16 cellular contexts compared by ENCODE assay signal in the genomic region with DNA sequence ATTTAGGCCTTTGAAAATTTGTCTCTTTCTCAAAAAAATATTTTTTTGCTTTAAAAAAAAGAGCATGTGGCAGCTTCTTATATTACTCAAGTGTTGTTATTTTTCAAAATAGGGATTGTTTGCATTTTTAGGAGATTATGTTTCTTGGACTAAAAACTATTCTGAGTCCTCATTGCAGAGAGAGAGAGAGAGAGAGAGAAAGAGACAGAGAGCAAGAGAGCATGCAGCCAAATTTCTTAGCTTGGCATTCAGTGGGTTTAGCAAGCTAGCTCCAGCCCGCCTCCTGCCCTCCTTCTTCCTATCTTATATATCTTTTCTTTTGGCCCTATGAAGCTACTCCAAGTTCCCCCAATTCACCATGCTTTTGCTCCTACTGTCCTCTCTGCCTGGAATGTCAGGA. TPM values are rescaled to one million over a fixed set of nuclear protein-coding genes. Genes with fewer than 3 reads are reported as not detected.
DNase-seq lines count a peak whose midpoint lies in the region; ATAC-seq and TF ChIP-seq lines count a peak whose summit lies in the region.
"Had no signal": no experiment of that assay in that cellular context is flagged by ENCODE, and none has a peak within 500 bp of the region (broad histone marks: within the 10 kb centered on the region; RNA-seq: fewer than 3 reads in every experiment).

No MANE protein-coding gene starts in this region.

- H3K9me3 ChIP-seq in IMR-90 (ENCODE audit: control insufficient read depth, insufficient read depth, low read length), result no peaks in the 10 kb centered on the region
- H3K9me3 ChIP-seq in endodermal cell (ENCODE audit: control insufficient read depth, low read length), result no peaks in the 10 kb centered on the region
- no peaks in the 10 kb centered on the region for H3K9me3 ChIP-seq in left lung

- CTCF ChIA-PET in IMR-90 (lab: Yijun Ruan, JAX), result interaction anchor here (0.7 to 0.9 kb wide), 2 partner anchors 10 to 11 kb away, joined by 3 to 4 read pairs; no protein-coding TSS in a partner anchor
- CTCF ChIA-PET in HEK293T (lab: Yijun Ruan, JAX), result interaction anchor here (1.2 kb wide), 1 partner anchor 9 kb away, joined by 4 read pairs; no protein-coding TSS in a partner anchor

- TF ChIP-seq CTCF in AG10803 (conservative IDR thresholded peaks at IDR 0.05; ENCODE audit: low read length), result no peak
- TF ChIP-seq CTCF in IMR-90 (conservative IDR thresholded peaks at IDR 0.05; ENCODE audit: low read depth, low read length), result no peak
- TF ChIP-seq CTCF in endodermal cell (conservative IDR thresholded peaks at IDR 0.05), result no peak
- no peak for TF ChIP-seq CTCF in osteocyte (IDR thresholded peaks at IDR 0.05)
- TF ChIP-seq CTCF in left lung (IDR thresholded peaks at IDR 0.05), result no peak

- peaks cover 13% of the 10 kb centered on the region for H3K27me3 Mint-ChIP-seq in endodermal cell (ENCODE audit: insufficient read depth)
- no peaks in the 10 kb centered on the region for H3K27me3 Mint-ChIP-seq in osteocyte (ENCODE audit: unreplicated experiment)

- H3K4me3 Mint-ChIP-seq in endodermal cell, result no peak overlapping the region
- H3K4me3 Mint-ChIP-seq in osteocyte (ENCODE audit: unreplicated experiment), result no peak overlapping the region
- H3K4me3 Mint-ChIP-seq: CD4-positive, alpha-beta T cell had no signal

- H3K4ac ChIP-seq in IMR-90 (ENCODE audit: low read depth, low read length), result no peak overlapping the region

- H3K23ac ChIP-seq in IMR-90 (ENCODE audit: low read depth, low read length), result no peak overlapping the region

- H3K27ac ChIP-seq in IMR-90 (ENCODE audit: insufficient read depth, low read length), result peak overlapping the region; percentile 31; the same call in 1 of the 2 replicates
- no peak overlapping the region for H3K27ac ChIP-seq in endodermal cell (ENCODE audit: low read depth, low read length)
- no peak overlapping the region for H3K27ac ChIP-seq in left lung
- H3K27ac ChIP-seq: GM23248 had no signal

- no peak overlapping the region for H3K18ac ChIP-seq in IMR-90 (ENCODE audit: low read depth, low read length)

- H4K91ac ChIP-seq in IMR-90 (ENCODE audit: insufficient read depth, low read depth, low read length), result no peak overlapping the region

- H3K9me1 ChIP-seq in IMR-90 (ENCODE audit: insufficient read depth, low read length), result peaks cover 7% of the 10 kb centered on the region; the same call in 1 of the 2 replicates

- H3K27ac Mint-ChIP-seq in endodermal cell (peak overlapping the region; percentile 59), osteocyte (ENCODE audit: unreplicated experiment) (peak overlapping the region; percentile 71)
- H3K27ac Mint-ChIP-seq: CD4-positive, alpha-beta T cell had no signal

- DNase-seq in AG10803 (ENCODE audit: low read depth) (peak; percentile 77), IMR-90 (no peak), endodermal cell (no peak), osteocyte (ENCODE audit: extremely low spot score, unreplicated experiment) (no peak), left lung (no peak), HEK293T (ENCODE audit: extremely low spot score) (no peak), mucosa of gallbladder (ENCODE audit: low spot score) (no peak)
- DNase-seq in activated CD8-positive, alpha-beta memory T cell treated with anti-CD3 and anti-CD28 coated beads, Interleukin-2, amount 50 U/mL, for 4 hours, result no peak
- DNase-seq: CD4-positive, alpha-beta T cell; DMS79; GM23248; Karpas-422; NCI-H1930; NCI-H2171; NCI-H446 treated with DMSO at 0.1 percent for 48 hours had no signal

- H3K79me1 ChIP-seq in IMR-90 (ENCODE audit: low read depth in 1 of 2, low read length in 2 of 2), result peaks cover 6 to 48% of the 10 kb centered on the region in 2 experiments; a peak in 3 of 4 replicates

- no peak overlapping the region for H4K8ac ChIP-seq in IMR-90 (ENCODE audit: low read depth in 2 of 2, low read length in 2 of 2)

- POLR2A ChIA-PET in IMR-90 (lab: Charles Lee; ENCODE audit: unreplicated experiment) (no interaction called here), HEK293T (lab: Yijun Ruan, JAX) (interaction anchor here (1.2 kb wide), 1 partner anchor 17 kb away, joined by 3 read pairs; no protein-coding TSS in a partner anchor)

- no peak overlapping the region for H2BK5ac ChIP-seq in IMR-90 (ENCODE audit: low read depth, low read length, poor library complexity, severe bottlenecking)

- no peak overlapping the region for H3K14ac ChIP-seq in IMR-90 (replicated peaks; ENCODE audit: low read depth, low read length)

- H2BK15ac ChIP-seq in IMR-90 (ENCODE audit: low read depth, low read length), result no peak overlapping the region

- H3K36me3 Mint-ChIP-seq in endodermal cell (ENCODE audit: low read depth) (no peaks in the 10 kb centered on the region), osteocyte (ENCODE audit: unreplicated experiment) (peaks cover 77% of the 10 kb centered on the region)

- H3K9ac ChIP-seq in IMR-90 (ENCODE audit: low read depth, low read length) (no peak overlapping the region), endodermal cell (ENCODE audit: extremely low read depth, low read length, poor library complexity, severe bottlenecking) (no peak overlapping the region)
- H3K9ac ChIP-seq: GM23248 had no signal

- no peak overlapping the region for H2AK9ac ChIP-seq in IMR-90 (replicated peaks; ENCODE audit: low read depth, low read length, poor library complexity)

- H3K27me3 ChIP-seq in IMR-90 (ENCODE audit: control insufficient read depth, insufficient read depth, low read length), result no peaks in the 10 kb centered on the region
- peaks cover 14% of the 10 kb centered on the region for H3K27me3 ChIP-seq in endodermal cell (ENCODE audit: control insufficient read depth, insufficient read depth, low read length, poor library complexity, severe bottlenecking)
- no peaks in the 10 kb centered on the region for H3K27me3 ChIP-seq in left lung

- peaks cover 64% of the 10 kb centered on the region for H3K36me3 ChIP-seq in IMR-90 (ENCODE audit: control insufficient read depth, insufficient read depth, low read length)
- no peaks in the 10 kb centered on the region for H3K36me3 ChIP-seq in endodermal cell (ENCODE audit: control insufficient read depth, insufficient read depth, low read length)
- no peaks in the 10 kb centered on the region for H3K36me3 ChIP-seq in left lung

- H3K4me1 Mint-ChIP-seq in endodermal cell, result peaks cover 23% of the 10 kb centered on the region
- peaks cover 76% of the 10 kb centered on the region for H3K4me1 Mint-ChIP-seq in osteocyte (ENCODE audit: unreplicated experiment)

- H2BK120ac ChIP-seq in IMR-90 (ENCODE audit: low read depth, low read length), result no peak overlapping the region

- H3K9me3 Mint-ChIP-seq in endodermal cell (no peaks in the 10 kb centered on the region), osteocyte (ENCODE audit: unreplicated experiment) (no peaks in the 10 kb centered on the region)
- H3K9me3 Mint-ChIP-seq: CD4-positive, alpha-beta T cell had no signal

- no TSS peak for BruUV-seq in IMR-90 (replicated peaks; lab: Mats Ljungman, UMichigan)

- peaks cover 97% of the 10 kb centered on the region for H4K20me1 ChIP-seq in IMR-90 (ENCODE audit: insufficient read depth, low read length)

- in situ Hi-C loops in IMR-90 (cut with MboI; ENCODE audit: low sequenced_read_pairs), result no loop called here

- WGBS in IMR-90 (ENCODE audit: extremely low coverage in 2 of 2, insufficient read length in 1 of 2), 2 experiments, result no CpG with 5 or more reads among the region's 1 CpG
- 96% methylated on average over 1 of the region's 1 CpG; no CpG with 5 or more reads in 1 of the 2 experiments for WGBS in endodermal cell (ENCODE audit: insufficient coverage in 1 of 2, insufficient read length in 1 of 2), 2 experiments

- dilution Hi-C loops in IMR-90 (cut with HindIII; ENCODE audit: low sequenced_read_pairs, unreplicated experiment), result no loop called here

- ATAC-seq in IMR-90 (ENCODE audit: low read depth), result peak; percentile 2; the same call in 1 of the 2 replicates
- ATAC-seq in left lung, result no peak

- no peak overlapping the region for H2AFZ ChIP-seq in IMR-90 (replicated peaks; ENCODE audit: low read length, poor library complexity)
- H2AFZ ChIP-seq: GM23248 had no signal

- TF ChIP-seq RAD21 in IMR-90 (IDR thresholded peaks at IDR 0.05; ENCODE audit: low read length), result no peak

- H3K4me2 ChIP-seq in IMR-90 (ENCODE audit: low read depth, low read length), result no peak overlapping the region

- no peak overlapping the region for H4K5ac ChIP-seq in IMR-90 (ENCODE audit: low read depth, low read length)

- intact Hi-C loops in IMR-90 (cut with micrococcal nuclease), result no loop called here
- intact Hi-C loops in left lung (cut with DNase I), result no loop called here

- H3K4me3 ChIP-seq in AG10803 (ENCODE audit: low read length), result no peak overlapping the region
- no peak overlapping the region for H3K4me3 ChIP-seq in IMR-90 (ENCODE audit: insufficient read depth, low read depth, low read length)
- no peak overlapping the region for H3K4me3 ChIP-seq in endodermal cell (ENCODE audit: low read length)
- H3K4me3 ChIP-seq in left lung, result no peak overlapping the region
- H3K4me3 ChIP-seq: GM23248 had no signal

- H3K4me1 ChIP-seq in IMR-90 (ENCODE audit: control insufficient read depth, insufficient read depth, low read length) (peaks cover 10% of the 10 kb centered on the region; the same call in 1 of the 2 replicates), endodermal cell (ENCODE audit: control insufficient read depth, insufficient read depth, low read length) (no peaks in the 10 kb centered on the region), left lung (no peaks in the 10 kb centered on the region)

- TF ChIP-seq POLR2A in IMR-90 (IDR thresholded peaks at IDR 0.05; ENCODE audit: low read depth, low read length), result no peak

- H3K56ac ChIP-seq in IMR-90 (ENCODE audit: extremely low read depth, insufficient read depth, low read length), result no peak overlapping the region

- H2BK20ac ChIP-seq in IMR-90 (ENCODE audit: low read depth, low read length), result no peak overlapping the region

- no peak overlapping the region for H2AK5ac ChIP-seq in IMR-90 (ENCODE audit: low read depth, low read length)

TF ChIP-seq in IMR-90, 13 proteins besides CTCF, POLR2A, EP300 and RAD21 (continues in another document):
- no peak for TF ChIP-seq MAFK (IDR thresholded peaks at IDR 0.05; ENCODE audit: low read depth, low read length)
- no peak for TF ChIP-seq NFE2L2 (IDR thresholded peaks at IDR 0.05; ENCODE audit: low read depth, low read length)
- TF ChIP-seq MXI1 (IDR thresholded peaks at IDR 0.05; ENCODE audit: borderline replicate concordance, low read depth, low read length), result no peak

TF ChIP-seq in HEK293T, 16 proteins besides CTCF, POLR2A, EP300 and RAD21:
- TF ChIP-seq SUZ12 (IDR thresholded peaks at IDR 0.05) (no peak), BHLHE40 (IDR thresholded peaks at IDR 0.05; ENCODE audit: borderline replicate concordance) (no peak)

RNA-seq across cellular contexts. Expression of a gene that starts 55.7 kb away (rescaled TPM):
- 51.9 and 63.8 TPM in 2 replicates for total RNA-seq in IMR-90 (2012; rRNA removed)
- 66.9 and 78.0 TPM in 2 replicates for polyA plus RNA-seq in IMR-90 (2012; rRNA removed)
- 64.2 and 87.8 TPM in 2 replicates for polyA plus RNA-seq in IMR-90 (2012; cell fraction: cytosol; rRNA removed)
- polyA plus RNA-seq in IMR-90 (2012; cell fraction: nucleus; rRNA removed; ENCODE audit: low replicate concordance), result 112 and 211 TPM in 2 replicates
- 1 to 10 TPM in 1 of 2 donors, not detected in 1; 2.2 TPM for total RNA-seq in endodermal cell
- 0.11 TPM for polyA plus RNA-seq in endodermal cell (2013, experiment 1 of 2)
- polyA plus RNA-seq in endodermal cell (2013, experiment 2 of 2), result 0.08 TPM
- 445 and 457 TPM in 2 replicates for total RNA-seq in osteocyte
- total RNA-seq in left lung, result 10 to 100 TPM; 12.4 to 31.8 TPM
- 1.6 TPM for total RNA-seq in mucosa of gallbladder
- total RNA-seq: CD4-positive, alpha-beta T cell; G401 had no signal
